ENCODE assay signal across 15 cellular contexts in genomic region chr7:120843121-120843520, GRCh38. TPM values are rescaled to one million over a fixed set of nuclear protein-coding genes. Genes with fewer than 3 reads are reported as not detected.
DNase-seq lines count a peak whose midpoint lies in the region; ATAC-seq and TF ChIP-seq lines count a peak whose summit lies in the region.
"Had no signal": no experiment of that assay in that cellular context is flagged by ENCODE, and none has a peak within 500 bp of the region (broad histone marks: within the 10 kb centered on the region; RNA-seq: fewer than 3 reads in every experiment).

No MANE protein-coding gene starts in this region.

- H3K9me3 ChIP-seq in GM23248 (ENCODE audit: low read depth), result no peaks in the 10 kb centered on the region
- H3K9me3 ChIP-seq: SK-N-SH had no signal

- H3K27me3 Mint-ChIP-seq in activated CD4-positive, alpha-beta T cell treated with anti-CD3 and anti-CD28 coated beads, Interleukin-2, amount 10 ng/mL, durations not matched to agents 24 days and 14 days, result no peaks in the 10 kb centered on the region

- H3K79me2 ChIP-seq in GM23248 (ENCODE audit: insufficient read depth), result no peaks in the 10 kb centered on the region

- no peaks in the 10 kb centered on the region for H3K4me1 Mint-ChIP-seq in activated CD4-positive, alpha-beta T cell treated with anti-CD3 and anti-CD28 coated beads, Interleukin-2, amount 10 ng/mL, durations not matched to agents 24 days and 14 days
- H3K4me1 Mint-ChIP-seq: IgD-negative memory B cell had no signal

- H3K4me3 Mint-ChIP-seq in activated CD4-positive, alpha-beta T cell treated with anti-CD3 and anti-CD28 coated beads, Interleukin-2, amount 10 ng/mL, durations not matched to agents 24 days and 14 days, result no peak overlapping the region
- H3K4me3 Mint-ChIP-seq: IgD-negative memory B cell had no signal

- H3K27me3 ChIP-seq in GM23248 (replicated peaks; ENCODE audit: insufficient read depth), result no peaks in the 10 kb centered on the region

- ATAC-seq in HG03442 (IDR thresholded peaks at IDR 0.05; ENCODE audit: unreplicated experiment), result no peak

- H2AFZ ChIP-seq in GM23248, result no peak overlapping the region

- no peaks in the 10 kb centered on the region for H3K36me3 ChIP-seq in GM23248 (ENCODE audit: low read depth)

- H3F3A ChIP-seq in GM23248 (ENCODE audit: insufficient read depth), result no peaks in the 10 kb centered on the region

- H3K4me3 ChIP-seq in AG10803 (ENCODE audit: low read length) (no peak overlapping the region), GM23248 (no peak overlapping the region), fibroblast of mammary gland (ENCODE audit: control insufficient read depth, low read depth, low read length) (no peak overlapping the region)

- H3K36me3 Mint-ChIP-seq in activated CD4-positive, alpha-beta T cell treated with anti-CD3 and anti-CD28 coated beads, Interleukin-2, amount 10 ng/mL, durations not matched to agents 24 days and 14 days (ENCODE audit: low read depth), result no peaks in the 10 kb centered on the region
- H3K36me3 Mint-ChIP-seq: IgD-negative memory B cell had no signal

- DNase-seq in AG10803 (ENCODE audit: low read depth), result peak; percentile 40
- peak; percentile 67 for DNase-seq in GM23248
- peak; percentile 75 for DNase-seq in NCI-H1694 treated with DMSO at 0.1 percent for 48 hours (lab: John Stamatoyannopoulos, UW)
- DNase-seq in fibroblast of mammary gland (ENCODE audit: low read depth), result peak; percentile 90
- no peak for DNase-seq in NCI-H748 (lab: John Stamatoyannopoulos, UW; ENCODE audit: unreplicated experiment)
- no peak for DNase-seq in activated CD4-positive, alpha-beta T cell treated with anti-CD3 and anti-CD28 coated beads, Interleukin-2, amount 10 ng/mL, durations not matched to agents 24 days and 14 days
- no peak for DNase-seq in activated CD4-positive, alpha-beta T cell treated with anti-CD3 and anti-CD28 coated beads, Interleukin-2, amount 50 U/mL, for 1 hour
- DNase-seq: DMS79 treated with DMSO at 0.1 percent for 48 hours, GF-D8, NCI-H2171, Right ventricle myocardium superior, SK-N-SH had no signal

- in situ Hi-C loops in GM23248 (cut with MboI), result no loop called here

- no peaks in the 10 kb centered on the region for H3K4me1 ChIP-seq in GM23248 (ENCODE audit: insufficient read depth)

- no peak overlapping the region for H3K9ac ChIP-seq in GM23248
- H3K9ac ChIP-seq: SK-N-SH had no signal

- no peaks in the 10 kb centered on the region for H4K20me1 ChIP-seq in GM23248 (ENCODE audit: insufficient read depth)

- intact Hi-C loops in activated CD4-positive, alpha-beta T cell treated with anti-CD3 and anti-CD28 coated beads, Interleukin-2, amount 10 ng/mL, durations not matched to agents 24 days and 14 days (cut with micrococcal nuclease), result no loop called here

- WGBS in GM23248 (ENCODE audit: low coverage in 1 of 2, low lambda C conversion rate in 2 of 2, missing lambda C conversion rate in 2 of 2), 2 experiments, result 18 to 21% methylated on average over 2 of the region's 2 CpGs

- H3K4me2 ChIP-seq in GM23248 (ENCODE audit: unreplicated experiment), result no peak overlapping the region
- H3K4me2 ChIP-seq: SK-N-SH had no signal

- TF ChIP-seq CTCF in AG10803 (conservative IDR thresholded peaks at IDR 0.05; ENCODE audit: low read length) (no peak), fibroblast of mammary gland (conservative IDR thresholded peaks at IDR 0.05; ENCODE audit: control insufficient read depth, insufficient read depth, low read depth, low read length) (no peak)

- no peaks in the 10 kb centered on the region for H3K9me3 Mint-ChIP-seq in activated CD4-positive, alpha-beta T cell treated with anti-CD3 and anti-CD28 coated beads, Interleukin-2, amount 10 ng/mL, durations not matched to agents 24 days and 14 days
- H3K9me3 Mint-ChIP-seq: IgD-negative memory B cell had no signal

- no peak overlapping the region for H3K27ac ChIP-seq in GM23248

- H3K9me2 ChIP-seq in GM23248 (ENCODE audit: insufficient read depth), result no peaks in the 10 kb centered on the region
- H3K9me2 ChIP-seq: SK-N-SH had no signal

- no peak overlapping the region for H3K27ac Mint-ChIP-seq in activated CD4-positive, alpha-beta T cell treated with anti-CD3 and anti-CD28 coated beads, Interleukin-2, amount 10 ng/mL, durations not matched to agents 24 days and 14 days
- H3K27ac Mint-ChIP-seq: IgD-negative memory B cell had no signal

RNA-seq across cellular contexts. Expression of gene TSPAN12, which starts 14.8 kb away (rescaled TPM):
- under 0.01 and 2.0 TPM in 2 replicates for total RNA-seq in GM23248 (2014; rRNA removed; shearing (Covaris generic))
- polyA plus RNA-seq in GM23248 (2016; fragmentation: Nextera tagmentation; extraction: Ambion mirVana), result 0.70 and 1.1 TPM in 2 replicates
- not detected in 2 replicates for total RNA-seq in activated CD4-positive, alpha-beta T cell treated with anti-CD3 and anti-CD28 coated beads, Interleukin-2, amount 10 ng/mL, durations not matched to agents 24 days and 14 days
- total RNA-seq: T-helper 1 cell treated with Interleukin-12 subunit alpha and Interleukin-12 subunit beta and Interleukin-4 antibody, amounts not matched to agents 30 ng/mL and 1 ng/mL, for 36 hours had no signal
- polyA plus RNA-seq: IgD-negative memory B cell, SK-N-SH had no signal

Comparison
In these comparisons a context has a peak if more than half of its experiments do, and no peak if none do; other contexts are left out.
1. DNase-seq: peak in AG10803 (single experiment), GM23248 (single experiment), NCI-H1694 treated with DMSO at 0.1 percent for 48 hours (single experiment) and fibroblast of mammary gland (single experiment); none in NCI-H748 (single experiment), activated CD4-positive, alpha-beta T cell treated with anti-CD3 and anti-CD28 coated beads, Interleukin-2, amount 10 ng/mL, durations not matched to agents 24 days and 14 days (single experiment) and activated CD4-positive, alpha-beta T cell treated with anti-CD3 and anti-CD28 coated beads, Interleukin-2, amount 50 U/mL, for 1 hour (single experiment).